ENCODE assay signal across 8 cellular contexts in the genomic region with DNA sequence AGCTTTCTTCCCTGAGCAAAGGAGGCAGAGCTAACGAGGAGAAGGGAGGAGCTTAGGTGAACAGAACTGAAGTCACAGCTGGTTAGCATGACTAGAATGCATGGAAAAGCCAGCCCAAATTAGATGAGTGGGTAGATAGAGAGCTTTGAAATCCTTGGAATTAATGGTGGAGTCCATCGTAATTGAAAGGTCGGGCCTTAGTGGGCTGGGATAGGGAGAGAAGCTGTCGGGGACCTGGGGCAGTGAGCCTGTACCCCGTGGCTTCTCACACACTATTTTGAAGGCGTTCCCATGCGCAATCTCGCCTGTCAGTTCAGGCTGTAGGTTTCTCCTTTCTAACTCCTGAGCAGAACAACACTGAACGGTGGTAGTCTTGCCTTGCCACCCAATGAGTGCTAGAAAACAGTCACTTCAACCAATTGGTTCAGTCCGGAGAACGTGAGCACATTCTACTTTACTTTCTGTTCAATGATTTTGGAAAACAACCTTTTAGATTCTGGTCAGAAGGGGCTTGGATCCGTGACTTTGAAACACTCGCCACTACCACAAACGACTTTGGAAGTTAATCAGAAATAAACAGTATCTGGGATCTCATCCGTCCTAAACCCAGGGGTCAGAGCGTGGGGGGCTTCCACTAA. TPM values are rescaled to one million over a fixed set of nuclear protein-coding genes. Genes with fewer than 3 reads are reported as not detected.
A peak's percentile ranks its signal among the peaks of the same experiment; 100 is the strongest.
DNase-seq lines count a peak whose midpoint lies in the region; ATAC-seq and FAIRE-seq lines count a peak whose summit lies in the region.

No MANE protein-coding gene starts in this region.

- H3K4me1 Mint-ChIP-seq in activated naive CD8-positive, alpha-beta T cell treated with anti-CD3 and anti-CD28 coated beads for 36 hours = peaks cover 15% of the 10 kb centered on the region
- peaks cover 16 to 18% of the 10 kb centered on the region in 2 donors for H3K4me1 Mint-ChIP-seq in natural killer cell treated with Interleukin-12 subunit alpha and Interleukin-12 subunit beta and Interleukin-15 and Interleukin-18, amount 100 ng/mL, for 72 hours (ENCODE audit: low read depth in 2 of 2)

- ATAC-seq in natural killer cell treated with Interleukin-12 subunit alpha and Interleukin-12 subunit beta and Interleukin-15 and Interleukin-18, amount 100 ng/mL, for 72 hours = no peak

- H3K4me3 Mint-ChIP-seq in activated naive CD8-positive, alpha-beta T cell treated with anti-CD3 and anti-CD28 coated beads for 36 hours = peak overlapping the region; percentile 81
- peak overlapping the region; percentile 91 for H3K4me3 Mint-ChIP-seq in natural killer cell treated with Interleukin-12 subunit alpha and Interleukin-12 subunit beta and Interleukin-15 and Interleukin-18, amount 100 ng/mL, for 72 hours

- FAIRE-seq in urothelium cell line (lab: Jason Lieb, UNC) = no peak

- peak overlapping the region; percentile 34 for H3K27ac Mint-ChIP-seq in activated naive CD8-positive, alpha-beta T cell treated with anti-CD3 and anti-CD28 coated beads for 36 hours
- peak overlapping the region in 1 of 2 donors; percentile 76 for H3K27ac Mint-ChIP-seq in natural killer cell treated with Interleukin-12 subunit alpha and Interleukin-12 subunit beta and Interleukin-15 and Interleukin-18, amount 100 ng/mL, for 72 hours

- H3K36me3 Mint-ChIP-seq in activated naive CD8-positive, alpha-beta T cell treated with anti-CD3 and anti-CD28 coated beads for 36 hours = no peaks in the 10 kb centered on the region
- H3K36me3 Mint-ChIP-seq in natural killer cell treated with Interleukin-12 subunit alpha and Interleukin-12 subunit beta and Interleukin-15 and Interleukin-18, amount 100 ng/mL, for 72 hours = no peaks in the 10 kb centered on the region

- H3K27me3 Mint-ChIP-seq in activated naive CD8-positive, alpha-beta T cell treated with anti-CD3 and anti-CD28 coated beads for 36 hours = peaks cover 68% of the 10 kb centered on the region
- peaks cover 21 to 52% of the 10 kb centered on the region in 2 donors for H3K27me3 Mint-ChIP-seq in natural killer cell treated with Interleukin-12 subunit alpha and Interleukin-12 subunit beta and Interleukin-15 and Interleukin-18, amount 100 ng/mL, for 72 hours

- H3K9me3 Mint-ChIP-seq in activated naive CD8-positive, alpha-beta T cell treated with anti-CD3 and anti-CD28 coated beads for 36 hours = no peaks in the 10 kb centered on the region
- no peaks in the 10 kb centered on the region for H3K9me3 Mint-ChIP-seq in natural killer cell treated with Interleukin-12 subunit alpha and Interleukin-12 subunit beta and Interleukin-15 and Interleukin-18, amount 100 ng/mL, for 72 hours

- DNase-seq in activated gamma-delta T cell treated with Interleukin-2 at 50 U/mL for 16 hours = peak; percentile 9
- no peak for DNase-seq in activated gamma-delta T cell (lab: John Stamatoyannopoulos, UW)
- peak; percentile 89 for DNase-seq in NCI-H748 (lab: John Stamatoyannopoulos, UW; ENCODE audit: unreplicated experiment)
- DNase-seq in activated naive CD8-positive, alpha-beta T cell treated with anti-CD3 and anti-CD28 coated beads for 36 hours = peak; percentile 17
- DNase-seq in foreskin melanocyte = peak; percentile 60
- no peak for DNase-seq in natural killer cell treated with Interleukin-12 subunit alpha and Interleukin-12 subunit beta and Interleukin-15 and Interleukin-18, amount 100 ng/mL, for 72 hours (ENCODE audit: low spot score)
- peak; percentile 41 for DNase-seq in urothelium cell line (ENCODE audit: low spot score)
- no peak for DNase-seq in NCI-H187 treated with DMSO at 0.1 percent for 48 hours (lab: John Stamatoyannopoulos, UW)

RNA-seq across cellular contexts. Expression of a gene that starts 0.7 kb away (rescaled TPM):
- 1 to 10 TPM; 7.9 to 9.0 TPM for total RNA-seq in activated naive CD8-positive, alpha-beta T cell treated with anti-CD3 and anti-CD28 coated beads for 36 hours
- total RNA-seq in natural killer cell treated with Interleukin-12 subunit alpha and Interleukin-12 subunit beta and Interleukin-15 and Interleukin-18, amount 100 ng/mL, for 72 hours = 1 to 10 TPM in 1 of 2 donors, under 1 TPM in 1; 0.93 to 1.1 TPM

Comparison
In these comparisons a context has a peak if more than half of its experiments do, and no peak if none do; other contexts are left out.
1. DNase-seq: peak in activated gamma-delta T cell treated with Interleukin-2 at 50 U/mL for 16 hours (single experiment), NCI-H748 (single experiment), activated naive CD8-positive, alpha-beta T cell treated with anti-CD3 and anti-CD28 coated beads for 36 hours (single experiment), foreskin melanocyte (single experiment) and urothelium cell line (single experiment); none in activated gamma-delta T cell (single experiment), natural killer cell treated with Interleukin-12 subunit alpha and Interleukin-12 subunit beta and Interleukin-15 and Interleukin-18, amount 100 ng/mL, for 72 hours (single experiment) and NCI-H187 treated with DMSO at 0.1 percent for 48 hours (single experiment).
2. RNA of a gene that starts 0.7 kb away (total RNA-seq): 7.9 to 9.0 TPM in activated naive CD8-positive, alpha-beta T cell treated with anti-CD3 and anti-CD28 coated beads for 36 hours; 0.93 to 1.1 TPM in natural killer cell treated with Interleukin-12 subunit alpha and Interleukin-12 subunit beta and Interleukin-15 and Interleukin-18, amount 100 ng/mL, for 72 hours; every median in the first group is over 4 times any median in the second.